In the genomic region with DNA sequence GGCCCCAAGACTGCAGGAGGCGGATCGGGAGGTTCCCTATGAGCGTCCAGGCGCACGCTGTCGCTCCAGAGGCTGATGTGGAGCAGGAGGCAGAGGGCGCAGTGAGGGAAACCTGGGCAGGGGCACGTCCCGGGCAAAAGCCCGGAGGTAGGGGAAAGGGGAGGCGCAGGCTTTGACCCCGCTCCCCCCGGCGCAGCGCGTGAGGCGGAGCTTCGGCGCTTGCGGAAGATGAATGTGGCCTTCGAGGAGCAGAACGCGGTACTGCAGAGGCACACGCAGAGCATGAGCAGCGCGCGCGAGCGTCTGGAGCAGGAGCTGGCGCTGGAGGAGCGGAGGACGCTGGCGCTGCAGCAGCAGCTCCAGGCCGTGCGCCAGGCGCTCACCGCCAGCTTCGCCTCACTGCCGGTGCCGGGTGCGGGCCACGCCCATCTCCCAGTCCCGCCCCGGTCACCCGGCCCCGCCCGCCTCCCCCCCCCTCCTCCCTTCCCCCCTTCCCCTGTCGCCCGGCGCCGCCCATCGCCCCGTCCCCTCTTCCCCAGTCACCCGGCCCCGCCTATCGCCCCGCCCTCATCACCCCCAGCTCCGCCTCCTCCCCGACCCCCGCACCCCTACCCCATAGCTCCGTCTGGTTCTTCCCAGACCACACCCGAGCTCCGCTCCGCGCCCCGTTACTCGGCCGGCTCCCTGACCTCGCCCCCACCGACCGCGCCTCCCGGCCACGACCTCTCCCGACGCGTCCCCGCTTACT, we compare ENCODE assay signal across 11 cellular contexts. TPM values are rescaled to one million over a fixed set of nuclear protein-coding genes. Genes with fewer than 3 reads are reported as not detected.
A peak's percentile ranks its signal among the peaks of the same experiment; 100 is the strongest.
DNase-seq lines count a peak whose midpoint lies in the region; TF ChIP-seq lines count a peak whose summit lies in the region.
"Had no signal": no experiment of that assay in that cellular context is flagged by ENCODE, and none has a peak within 500 bp of the region (broad histone marks: within the 10 kb centered on the region; RNA-seq: fewer than 3 reads in every experiment).

No MANE protein-coding gene starts in this region.

- peaks cover 13% of the 10 kb centered on the region for H3K36me3 Mint-ChIP-seq in HFFc6 (ENCODE audit: low read depth)
- peaks cover 9% of the 10 kb centered on the region for H3K36me3 Mint-ChIP-seq in activated T-helper 1 cell treated with anti-CD3 and anti-CD28 coated beads, Interleukin-12 subunit alpha, Interleukin-12 subunit beta, Interleukin-2, Interleukin-4 antibody, amounts not matched to agents 30 ng/mL and 10 ng/mL and 1 ng/mL, durations not matched to agents 14 hours and 24 hours and 36 hours (ENCODE audit: low read depth)

- H3K4me3 Mint-ChIP-seq in HFFc6 = peak overlapping the region; percentile 15; the same call in 1 of the 2 replicates
- no peak overlapping the region for H3K4me3 Mint-ChIP-seq in activated T-helper 1 cell treated with anti-CD3 and anti-CD28 coated beads, Interleukin-12 subunit alpha, Interleukin-12 subunit beta, Interleukin-2, Interleukin-4 antibody, amounts not matched to agents 30 ng/mL and 10 ng/mL and 1 ng/mL, durations not matched to agents 14 hours and 24 hours and 36 hours

- peaks cover 2% of the 10 kb centered on the region for H3K27me3 Mint-ChIP-seq in HFFc6 (ENCODE audit: insufficient read depth)
- H3K27me3 Mint-ChIP-seq in activated T-helper 1 cell treated with anti-CD3 and anti-CD28 coated beads, Interleukin-12 subunit alpha, Interleukin-12 subunit beta, Interleukin-2, Interleukin-4 antibody, amounts not matched to agents 30 ng/mL and 10 ng/mL and 1 ng/mL, durations not matched to agents 14 hours and 24 hours and 36 hours (ENCODE audit: insufficient read depth) = peaks cover 2% of the 10 kb centered on the region

- H3K27ac Mint-ChIP-seq in HFFc6 = no peak overlapping the region
- H3K27ac Mint-ChIP-seq in activated T-helper 1 cell treated with anti-CD3 and anti-CD28 coated beads, Interleukin-12 subunit alpha, Interleukin-12 subunit beta, Interleukin-2, Interleukin-4 antibody, amounts not matched to agents 30 ng/mL and 10 ng/mL and 1 ng/mL, durations not matched to agents 14 hours and 24 hours and 36 hours = no peak overlapping the region

- intact Hi-C loops in spleen (cut with DNase I; ENCODE audit: low total_unique reads) = no loop called here
- intact Hi-C loops in activated T-helper 1 cell treated with anti-CD3 and anti-CD28 coated beads, Interleukin-12 subunit alpha, Interleukin-12 subunit beta, Interleukin-2, Interleukin-4 antibody, amounts not matched to agents 30 ng/mL and 10 ng/mL and 1 ng/mL, durations not matched to agents 14 hours and 24 hours and 36 hours (cut with micrococcal nuclease) = no loop called here

- H3K27me3 ChIP-seq in ectodermal cell (ENCODE audit: control insufficient read depth, insufficient read depth, low read length, poor library complexity, severe bottlenecking) (peaks cover 32% of the 10 kb centered on the region), spleen (replicated peaks in 1 of 7) (no peaks in the 10 kb centered on the region)

- H3K9me3 ChIP-seq in ectodermal cell (ENCODE audit: control insufficient read depth, low read length) (no peaks in the 10 kb centered on the region), spleen (no peaks in the 10 kb centered on the region)

- H3K4me1 Mint-ChIP-seq in HFFc6 (ENCODE audit: low read depth) = peaks cover 40% of the 10 kb centered on the region
- no peaks in the 10 kb centered on the region for H3K4me1 Mint-ChIP-seq in activated T-helper 1 cell treated with anti-CD3 and anti-CD28 coated beads, Interleukin-12 subunit alpha, Interleukin-12 subunit beta, Interleukin-2, Interleukin-4 antibody, amounts not matched to agents 30 ng/mL and 10 ng/mL and 1 ng/mL, durations not matched to agents 14 hours and 24 hours and 36 hours (ENCODE audit: low read depth)

- H3K27ac ChIP-seq in ectodermal cell (ENCODE audit: insufficient read depth, low read depth, low read length, poor library complexity, severe bottlenecking) = no peak overlapping the region
- H3K27ac ChIP-seq in spleen = peak overlapping the region in 2 of 8 donors; percentile 27 to 42

- H3K9me3 Mint-ChIP-seq in HFFc6 = no peaks in the 10 kb centered on the region
- H3K9me3 Mint-ChIP-seq in activated T-helper 1 cell treated with anti-CD3 and anti-CD28 coated beads, Interleukin-12 subunit alpha, Interleukin-12 subunit beta, Interleukin-2, Interleukin-4 antibody, amounts not matched to agents 30 ng/mL and 10 ng/mL and 1 ng/mL, durations not matched to agents 14 hours and 24 hours and 36 hours = no peaks in the 10 kb centered on the region

- 2 to 3% methylated on average over 66 to 72 of the region's 78 CpGs for WGBS in ectodermal cell, 2 experiments
- 46 to 81% (median 70%) methylated on average over 42 to 78 of the region's 78 CpGs for WGBS in spleen, 5 donors

- no peaks in the 10 kb centered on the region for H3K36me3 ChIP-seq in ectodermal cell (ENCODE audit: control insufficient read depth, insufficient read depth, low read length)
- peaks cover 0 to 45% (median 4%) of the 10 kb centered on the region in 6 donors for H3K36me3 ChIP-seq in spleen

- DNase-seq in HFFc6 = no peak
- DNase-seq in islet precursor cell = peak; percentile 86
- DNase-seq in spleen = no peak
- DNase-seq in activated effector memory CD4-positive, alpha-beta T cell treated with Interleukin-2 at 50 U/mL for 16 hours = no peak
- DNase-seq in activated T-helper 1 cell treated with anti-CD3 and anti-CD28 coated beads, Interleukin-12 subunit alpha, Interleukin-12 subunit beta, Interleukin-2, Interleukin-4 antibody, amounts not matched to agents 30 ng/mL and 10 ng/mL and 1 ng/mL, durations not matched to agents 14 hours and 24 hours and 36 hours (ENCODE audit: low spot score) = no peak
- no peak for DNase-seq in stimulated activated naive CD4-positive, alpha-beta T cell treated with Interleukin-2 at 50 U/mL for 16 hours (lab: John Stamatoyannopoulos, UW)
- no peak for DNase-seq in NCI-H1048 (lab: John Stamatoyannopoulos, UW)
- DNase-seq: GDM1, NCI-H524 had no signal

- H3K4me1 ChIP-seq in ectodermal cell (ENCODE audit: control insufficient read depth, insufficient read depth, low read length) (peaks cover 9% of the 10 kb centered on the region), spleen (peaks cover 0 to 39% (median 28%) of the 10 kb centered on the region in 6 donors)

- TF ChIP-seq POLR2A in spleen (IDR thresholded peaks at IDR 0.05) = no peak

- H3K4me3 ChIP-seq in ectodermal cell (ENCODE audit: insufficient read depth, low read depth, low read length) (peak overlapping the region; percentile 47), spleen (peak overlapping the region in 6 of 8 donors; percentile 10 to 60 (median 34))

- TF ChIP-seq CTCF in HFFc6 (IDR thresholded peaks at IDR 0.05) (no peak), spleen (IDR thresholded peaks at IDR 0.05 in 8 of 11, conservative IDR thresholded peaks at IDR 0.05 in 3 of 11) (no peak)

RNA-seq across cellular contexts. Expression of a gene that starts 4.1 kb away (rescaled TPM):
- 10 to 100 TPM; 73.5 to 90.1 (median 78.3) TPM for total RNA-seq in HFFc6 (2021; fragmentation: NEBNext Ultra II Directional; extraction: Animal tissue kit (Norgen Biotek cat#: 25700))
- polyA plus RNA-seq in ectodermal cell (2013, experiment 1 of 4) = 80.1 TPM
- polyA plus RNA-seq in ectodermal cell (2013, experiment 2 of 4) = 72.3 TPM
- polyA plus RNA-seq in ectodermal cell (2013, experiment 3 of 4) = 87.0 TPM
- polyA plus RNA-seq in ectodermal cell (2013, experiment 4 of 4) = 91.8 TPM
- total RNA-seq in spleen = 10 to 100 TPM; 49.4 to 74.1 (median 62.8) TPM
- 10 to 100 TPM; 52.4 to 82.2 (median 71.4) TPM for polyA plus RNA-seq in spleen
- total RNA-seq in activated T-helper 1 cell treated with anti-CD3 and anti-CD28 coated beads, Interleukin-12 subunit alpha, Interleukin-12 subunit beta, Interleukin-2, Interleukin-4 antibody, amounts not matched to agents 30 ng/mL and 10 ng/mL and 1 ng/mL, durations not matched to agents 14 hours and 24 hours and 36 hours = 56.4 and 63.0 TPM in 2 replicates

RNA-seq across cellular contexts. Expression of a gene that starts 8.4 kb away (rescaled TPM):
- under 1 TPM in 4 of 6 experiments, not detected in 2; 0.10 to 0.17 (median 0.11) TPM for total RNA-seq in HFFc6 (2021; fragmentation: NEBNext Ultra II Directional; extraction: Animal tissue kit (Norgen Biotek cat#: 25700))
- polyA plus RNA-seq in ectodermal cell (2013, experiment 1 of 4) = 0.30 TPM
- polyA plus RNA-seq in ectodermal cell (2013, experiment 2 of 4) = 0.25 TPM
- 0.32 TPM for polyA plus RNA-seq in ectodermal cell (2013, experiment 3 of 4)
- 0.32 TPM for polyA plus RNA-seq in ectodermal cell (2013, experiment 4 of 4)
- 1 to 10 TPM; 3.4 to 9.2 (median 5.4) TPM for total RNA-seq in spleen
- 1 to 10 TPM in 1 of 3 donors, under 1 TPM in 2; 0.80 to 2.3 (median 0.96) TPM for polyA plus RNA-seq in spleen
- 0.31 and 0.39 TPM in 2 replicates for total RNA-seq in activated T-helper 1 cell treated with anti-CD3 and anti-CD28 coated beads, Interleukin-12 subunit alpha, Interleukin-12 subunit beta, Interleukin-2, Interleukin-4 antibody, amounts not matched to agents 30 ng/mL and 10 ng/mL and 1 ng/mL, durations not matched to agents 14 hours and 24 hours and 36 hours

RNA-seq across cellular contexts. Expression of a gene that starts 19.5 kb away (rescaled TPM):
- total RNA-seq in HFFc6 (2021; fragmentation: NEBNext Ultra II Directional; extraction: Animal tissue kit (Norgen Biotek cat#: 25700)) = 100 to 1,000 TPM in 2 of 6 experiments, 10 to 100 TPM in 4; 75.1 to 101 (median 79.6) TPM
- 55.7 TPM for polyA plus RNA-seq in ectodermal cell (2013, experiment 1 of 4)
- polyA plus RNA-seq in ectodermal cell (2013, experiment 2 of 4) = 53.6 TPM
- polyA plus RNA-seq in ectodermal cell (2013, experiment 3 of 4) = 42.2 TPM
- 43.2 TPM for polyA plus RNA-seq in ectodermal cell (2013, experiment 4 of 4)
- total RNA-seq in spleen = 100 to 1,000 TPM in 3 of 7 donors, 10 to 100 TPM in 4; 62.8 to 131 (median 98.6) TPM
- polyA plus RNA-seq in spleen = 10 to 100 TPM; 31.0 to 63.9 (median 37.6) TPM
- total RNA-seq in activated T-helper 1 cell treated with anti-CD3 and anti-CD28 coated beads, Interleukin-12 subunit alpha, Interleukin-12 subunit beta, Interleukin-2, Interleukin-4 antibody, amounts not matched to agents 30 ng/mL and 10 ng/mL and 1 ng/mL, durations not matched to agents 14 hours and 24 hours and 36 hours = 126 and 136 TPM in 2 replicates

RNA-seq across cellular contexts. Expression of a gene that starts 29.8 kb away (rescaled TPM):
- total RNA-seq in HFFc6 (2021; fragmentation: NEBNext Ultra II Directional; extraction: Animal tissue kit (Norgen Biotek cat#: 25700)) = 1 to 10 TPM; 7.1 to 8.8 (median 7.4) TPM
- polyA plus RNA-seq in ectodermal cell (2013, experiment 1 of 4) = not detected
- polyA plus RNA-seq in ectodermal cell (2013, experiment 2 of 4) = 0.46 TPM
- 0.21 TPM for polyA plus RNA-seq in ectodermal cell (2013, experiment 3 of 4)
- polyA plus RNA-seq in ectodermal cell (2013, experiment 4 of 4) = 0.20 TPM
- 10 to 100 TPM in 5 of 7 donors, 1 to 10 TPM in 2; 8.7 to 16.1 (median 11.6) TPM for total RNA-seq in spleen
- polyA plus RNA-seq in spleen = 1 to 10 TPM; 2.1 to 4.4 (median 3.8) TPM
- 0.47 and 1.0 TPM in 2 replicates for total RNA-seq in activated T-helper 1 cell treated with anti-CD3 and anti-CD28 coated beads, Interleukin-12 subunit alpha, Interleukin-12 subunit beta, Interleukin-2, Interleukin-4 antibody, amounts not matched to agents 30 ng/mL and 10 ng/mL and 1 ng/mL, durations not matched to agents 14 hours and 24 hours and 36 hours

RNA-seq across cellular contexts. Expression of a gene that starts 37.9 kb away (rescaled TPM):
- under 1 TPM in 5 of 6 experiments, not detected in 1; 0.25 to 0.51 (median 0.46) TPM for total RNA-seq in HFFc6 (2021; fragmentation: NEBNext Ultra II Directional; extraction: Animal tissue kit (Norgen Biotek cat#: 25700))
- 0.69 TPM for polyA plus RNA-seq in ectodermal cell (2013, experiment 1 of 4)
- 0.64 TPM for polyA plus RNA-seq in ectodermal cell (2013, experiment 2 of 4)
- polyA plus RNA-seq in ectodermal cell (2013, experiment 3 of 4) = 0.64 TPM
- polyA plus RNA-seq in ectodermal cell (2013, experiment 4 of 4) = not detected
- 1 to 10 TPM in 6 of 7 donors, not detected in 1; 2.7 to 7.4 (median 4.8) TPM for total RNA-seq in spleen
- polyA plus RNA-seq in spleen = 1 to 10 TPM; 1.2 to 1.5 (median 1.2) TPM
- 1.4 and 1.7 TPM in 2 replicates for total RNA-seq in activated T-helper 1 cell treated with anti-CD3 and anti-CD28 coated beads, Interleukin-12 subunit alpha, Interleukin-12 subunit beta, Interleukin-2, Interleukin-4 antibody, amounts not matched to agents 30 ng/mL and 10 ng/mL and 1 ng/mL, durations not matched to agents 14 hours and 24 hours and 36 hours
- total RNA-seq: kidney epithelial cell had no signal
